In genomic region chr12:101552277-101552676, GRCh38 we compare ENCODE assay signal across 13 cellular contexts. TPM values are rescaled to one million over a fixed set of nuclear protein-coding genes. Genes with fewer than 3 reads are reported as not detected.
DNase-seq lines count a peak whose midpoint lies in the region; ATAC-seq and TF ChIP-seq lines count a peak whose summit lies in the region.
"Had no signal": no experiment of that assay in that cellular context is flagged by ENCODE, and none has a peak within 500 bp of the region (broad histone marks: within the 10 kb centered on the region; RNA-seq: fewer than 3 reads in every experiment).

No MANE protein-coding gene starts in this region.

- H3K27ac ChIP-seq in AG04450 (ENCODE audit: low read depth, low read length) (no peak overlapping the region), VCaP (0 out of 2 replicates have a peak overlapping the region, but pooled peaks have one; percentile 1)
- H3K27ac ChIP-seq: spleen had no signal

- POLR2A ChIA-PET in AG04450 (lab: Yijun Ruan, JAX), result no interaction called here

- H3K9ac ChIP-seq in iPS-15b (ENCODE audit: low read depth, low read length), result peak overlapping the region; percentile 5

- H3K4me3 ChIP-seq in AG04450 (ENCODE audit: low read depth, low read length) (no peak overlapping the region), iPS-15b (ENCODE audit: low read depth, low read length) (no peak overlapping the region)
- H3K4me3 ChIP-seq: spleen had no signal

- ATAC-seq in HG03280 (IDR thresholded peaks at IDR 0.05; ENCODE audit: unreplicated experiment), result no peak
- ATAC-seq in HG02852 (IDR thresholded peaks at IDR 0.05; ENCODE audit: unreplicated experiment), result no peak

- H3K9me3 ChIP-seq in AG04450 (ENCODE audit: control insufficient read depth, insufficient read depth, low read length), result no peaks in the 10 kb centered on the region
- no peaks in the 10 kb centered on the region for H3K9me3 ChIP-seq in iPS-15b (ENCODE audit: control insufficient read depth, insufficient read depth, low read length)

- DNase-seq in AG04450 (ENCODE audit: low read depth, low spot score) (peak; percentile 51), HS-5 (ENCODE audit: low read depth) (peak; percentile 31), cerebellar nuclear complex (lab: John Stamatoyannopoulos, UW) (no peak)
- DNase-seq in stimulated activated CD4-positive, alpha-beta T cell treated with anti-CD3 and anti-CD28 coated beads, Interleukin-12 subunit alpha, Interleukin-12 subunit beta, amount 100 ng/mL, for 4 hours, result no peak
- DNase-seq: activated T-cell treated with anti-CD3 and anti-CD28 coated beads, Interleukin-2, amount 50 U/mL, for 48 hours; CD4-positive, alpha-beta T cell; NCI-H1417 treated with DMSO at 0.1 percent for 48 hours; OCI-M1; spleen had no signal

- CTCF ChIA-PET in AG04450 (lab: Charles Lee), result no interaction called here

- no peaks in the 10 kb centered on the region for H3K4me1 ChIP-seq in iPS-15b (ENCODE audit: control insufficient read depth, insufficient read depth, low read length)
- H3K4me1 ChIP-seq: spleen had no signal

- TF ChIP-seq CTCF in AG04450 (IDR thresholded peaks at IDR 0.05; ENCODE audit: low read depth, low read length), result no peak
- TF ChIP-seq CTCF in VCaP (conservative IDR thresholded peaks at IDR 0.05), result no peak

- no peaks in the 10 kb centered on the region for H3K36me3 ChIP-seq in iPS-15b (ENCODE audit: control insufficient read depth, insufficient read depth, low read length)
- H3K36me3 ChIP-seq: spleen had no signal

- H3K27me3 ChIP-seq in AG04450 (ENCODE audit: control insufficient read depth, insufficient read depth, low read length) (no peaks in the 10 kb centered on the region), iPS-15b (ENCODE audit: control insufficient read depth, insufficient read depth, low read length) (no peaks in the 10 kb centered on the region)
- H3K27me3 ChIP-seq: spleen had no signal

RNA-seq across cellular contexts. Expression of gene MYBPC1, which starts 42.5 kb away (rescaled TPM):
- not detected in 2 replicates for polyA plus RNA-seq in AG04450 (2011; rRNA removed)
- polyA minus RNA-seq in AG04450 (2011; rRNA and poly(A)+ RNA removed), result not detected in 2 replicates

Comparison
In these comparisons a context has a peak if more than half of its experiments do, and no peak if none do; other contexts are left out.
1. DNase-seq: peak in AG04450 (single experiment) and HS-5 (single experiment); none in cerebellar nuclear complex (0 of 2) and stimulated activated CD4-positive, alpha-beta T cell treated with anti-CD3 and anti-CD28 coated beads, Interleukin-12 subunit alpha, Interleukin-12 subunit beta, amount 100 ng/mL, for 4 hours (single experiment).